9 cellular contexts compared by ENCODE assay signal in the genomic region with DNA sequence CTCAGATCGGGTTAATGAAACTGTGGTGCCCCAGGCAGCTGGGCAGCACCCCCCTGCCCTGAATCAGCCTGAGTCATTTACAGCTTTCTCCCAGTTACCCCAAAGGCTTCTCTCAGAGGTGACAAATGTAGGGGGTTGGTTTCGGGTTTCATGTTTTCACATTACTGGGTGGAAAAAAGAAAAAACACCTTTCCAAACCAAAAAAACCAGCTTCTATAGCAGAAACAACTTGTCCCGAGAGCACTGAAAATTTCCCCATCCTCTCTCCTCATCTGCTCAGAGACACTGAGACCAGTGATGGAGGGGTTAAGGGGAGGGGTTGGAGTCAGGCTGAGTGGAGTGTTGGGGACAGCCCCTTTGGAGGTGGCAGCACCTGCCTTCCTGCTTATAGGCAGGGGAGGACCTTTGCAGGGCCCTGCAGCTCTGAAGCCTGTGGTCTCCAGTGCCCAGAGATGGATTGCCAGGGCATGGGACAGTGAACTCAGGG. TPM values are rescaled to one million over a fixed set of nuclear protein-coding genes. Genes with fewer than 3 reads are reported as not detected.
DNase-seq lines count a peak whose midpoint lies in the region; ATAC-seq and TF ChIP-seq lines count a peak whose summit lies in the region.
"Had no signal": no experiment of that assay in that cellular context is flagged by ENCODE, and none has a peak within 500 bp of the region (broad histone marks: within the 10 kb centered on the region; RNA-seq: fewer than 3 reads in every experiment).

No MANE protein-coding gene starts in this region.

- H3K79me2 ChIP-seq in PC-3 (ENCODE audit: low read length): no peaks in the 10 kb centered on the region

- TF ChIP-seq EP300 in ovary (IDR thresholded peaks at IDR 0.05): no peak

- TF ChIP-seq CTCF in PC-3 (conservative IDR thresholded peaks at IDR 0.05; ENCODE audit: low read depth, low read length) (no peak), esophagus squamous epithelium (IDR thresholded peaks at IDR 0.05) (no peak), prostate gland (IDR thresholded peaks at IDR 0.05) (no peak), ovary (IDR thresholded peaks at IDR 0.05) (no peak), osteocyte (IDR thresholded peaks at IDR 0.05) (no peak)

- CTCF ChIA-PET in PC-3 (lab: Charles Lee): no interaction called here

- DNase-seq in NCI-H2029 (lab: John Stamatoyannopoulos, UW): peak; percentile 43
- no peak for DNase-seq in NCI-H2029 treated with DMSO at 0.1 percent for 48 hours (lab: John Stamatoyannopoulos, UW)
- DNase-seq in PC-3: peak; percentile 30
- no peak for DNase-seq in esophagus squamous epithelium (lab: John Stamatoyannopoulos, UW)
- DNase-seq in prostate gland (ENCODE audit: low spot score): no peak
- DNase-seq in ovary: no peak
- no peak for DNase-seq in osteocyte (ENCODE audit: extremely low spot score, unreplicated experiment)

- H3K4me3 ChIP-seq in PC-3 (ENCODE audit: low read length): no peak overlapping the region
- H3K4me3 ChIP-seq in esophagus squamous epithelium: peak overlapping the region in 3 of 4 donors; percentile 3 to 21 (median 3)
- H3K4me3 ChIP-seq in prostate gland: no peak overlapping the region
- H3K4me3 ChIP-seq in ovary: no peak overlapping the region

- H2AFZ ChIP-seq in PC-3 (ENCODE audit: low read length): no peak overlapping the region

- POLR2A ChIA-PET in PC-3 (lab: Charles Lee; ENCODE audit: unreplicated experiment): interaction anchor here (0.8 kb wide), 1 partner anchor 109 kb away, joined by 3 read pairs; no protein-coding TSS in a partner anchor

- no peaks in the 10 kb centered on the region for H3K27me3 ChIP-seq in PC-3 (ENCODE audit: low read length)
- H3K27me3 ChIP-seq in esophagus squamous epithelium: no peaks in the 10 kb centered on the region
- H3K27me3 ChIP-seq in prostate gland (replicated peaks; ENCODE audit: insufficient read depth): no peaks in the 10 kb centered on the region
- no peaks in the 10 kb centered on the region for H3K27me3 ChIP-seq in ovary

- no peaks in the 10 kb centered on the region for H3F3A ChIP-seq in PC-3 (ENCODE audit: low read length, unreplicated experiment)

- peaks cover 16% of the 10 kb centered on the region for H3K36me3 Mint-ChIP-seq in osteocyte (ENCODE audit: unreplicated experiment)

- TF ChIP-seq POLR2A in esophagus squamous epithelium (IDR thresholded peaks at IDR 0.05) (no peak), prostate gland (IDR thresholded peaks at IDR 0.05) (no peak), ovary (IDR thresholded peaks at IDR 0.05) (no peak)

- no TSS peak for BruUV-seq in PC-3 (replicated peaks; lab: Mats Ljungman, UMichigan)

- H3K4me3 Mint-ChIP-seq in osteocyte (ENCODE audit: unreplicated experiment): no peak overlapping the region

- H4K20me1 ChIP-seq in PC-3 (ENCODE audit: low read length): no peaks in the 10 kb centered on the region

- ATAC-seq in HG02571 (IDR thresholded peaks at IDR 0.05; ENCODE audit: unreplicated experiment): peak; percentile 75
- peak; percentile 13 for ATAC-seq in PC-3

- H3K27me3 Mint-ChIP-seq in osteocyte (ENCODE audit: unreplicated experiment): no peaks in the 10 kb centered on the region

- H3K4me2 ChIP-seq in PC-3 (ENCODE audit: low read length): no peak overlapping the region

- intact Hi-C loops in PC-3 (cut with micrococcal nuclease) (no loop called here), esophagus squamous epithelium (cut with DNase I) (no loop called here), prostate gland (cut with DNase I) (no loop called here), ovary (cut with DNase I) (loop anchor here in 1 of 4 donors (5.0 kb wide), 1 partner anchor 41 kb away; no protein-coding TSS in a partner anchor)

- no peak overlapping the region for H3K9ac ChIP-seq in PC-3 (ENCODE audit: low read length)

- H3K9me3 Mint-ChIP-seq in osteocyte (ENCODE audit: unreplicated experiment): no peaks in the 10 kb centered on the region

- no peak overlapping the region for H3K27ac ChIP-seq in PC-3 (ENCODE audit: low read length)
- H3K27ac ChIP-seq in esophagus squamous epithelium: peak overlapping the region; percentile 79 to 86 (median 84)
- peak overlapping the region in 1 of 2 donors; percentile 26 for H3K27ac ChIP-seq in prostate gland
- H3K27ac ChIP-seq in ovary: no peak overlapping the region

- 24 to 67% methylated on average over 1 to 3 of the region's 3 CpGs for WGBS in esophagus squamous epithelium, 2 donors
- WGBS in prostate gland: 55% methylated on average over 3 of the region's 3 CpGs
- WGBS in ovary, 3 donors: 56 to 72% (median 72%) methylated on average over 3 of the region's 3 CpGs

- H3K36me3 ChIP-seq in PC-3 (ENCODE audit: low read depth, low read length): peaks cover 20% of the 10 kb centered on the region
- peaks cover 3 to 35% (median 11%) of the 10 kb centered on the region in 3 donors for H3K36me3 ChIP-seq in esophagus squamous epithelium
- peaks cover 0 to 10% of the 10 kb centered on the region in 2 donors for H3K36me3 ChIP-seq in prostate gland
- no peaks in the 10 kb centered on the region for H3K36me3 ChIP-seq in ovary

- peaks cover 25% of the 10 kb centered on the region for H3K4me1 Mint-ChIP-seq in osteocyte (ENCODE audit: unreplicated experiment)

- H3K9me2 ChIP-seq in PC-3 (replicated peaks; ENCODE audit: low read length): no peaks in the 10 kb centered on the region

- H3K9me3 ChIP-seq in PC-3 (ENCODE audit: low read length) (no peaks in the 10 kb centered on the region), esophagus squamous epithelium (no peaks in the 10 kb centered on the region), prostate gland (no peaks in the 10 kb centered on the region), ovary (no peaks in the 10 kb centered on the region)

- no peak overlapping the region for H3K27ac Mint-ChIP-seq in osteocyte (ENCODE audit: unreplicated experiment)

- H3K4me1 ChIP-seq in PC-3 (ENCODE audit: insufficient read depth, low read length) (peaks cover 33% of the 10 kb centered on the region), esophagus squamous epithelium (peaks cover 45 to 72% (median 62%) of the 10 kb centered on the region in 3 donors), prostate gland (replicated peaks) (no peaks in the 10 kb centered on the region), ovary (ENCODE audit: insufficient read depth) (peaks cover 17% of the 10 kb centered on the region)

RNA-seq across cellular contexts. Expression of a gene that starts 15.6 kb away (rescaled TPM):
- total RNA-seq in PC-3 (2014; rRNA removed) (33.8 and 48.1 TPM in 2 replicates), esophagus squamous epithelium (10 to 100 TPM; 38.5 to 71.5 (median 54.5) TPM), prostate gland (10 to 100 TPM; 26.9 to 36.5 TPM), ovary (10 to 100 TPM; 17.4 to 38.5 (median 29.7) TPM), osteocyte (32.6 and 34.4 TPM in 2 replicates)
- 10 to 100 TPM; 20.9 to 35.1 TPM for polyA plus RNA-seq in ovary

RNA-seq across cellular contexts. Expression of a gene that starts 18.4 kb away (rescaled TPM):
- not detected in 2 replicates for total RNA-seq in PC-3 (2014; rRNA removed)
- 1 to 10 TPM; 2.1 to 4.5 (median 2.8) TPM for total RNA-seq in esophagus squamous epithelium
- 1 to 10 TPM in 1 of 2 donors, under 1 TPM in 1; 0.09 to 3.4 TPM for total RNA-seq in prostate gland
- total RNA-seq in ovary: under 1 TPM in 4 of 7 donors, not detected in 3; 0.10 to 0.53 (median 0.33) TPM
- under 1 TPM in 1 of 2 donors, not detected in 1; 0.04 TPM for polyA plus RNA-seq in ovary
- total RNA-seq in osteocyte: 1.5 and 1.8 TPM in 2 replicates
- total RNA-seq: liver had no signal
- polyA plus RNA-seq: liver had no signal

RNA-seq across cellular contexts. Expression of a gene that starts 22.8 kb away (rescaled TPM):
- total RNA-seq in PC-3 (2014; rRNA removed) (3.6 and 6.3 TPM in 2 replicates), esophagus squamous epithelium (10 to 100 TPM in 3 of 4 donors, 1 to 10 TPM in 1; 6.2 to 18.7 (median 12.4) TPM), prostate gland (10 to 100 TPM; 14.2 to 40.6 TPM), ovary (10 to 100 TPM; 19.4 to 63.3 (median 40.4) TPM), osteocyte (39.1 and 40.4 TPM in 2 replicates)
- polyA plus RNA-seq in ovary: 10 to 100 TPM; 13.9 to 28.8 TPM

RNA-seq across cellular contexts. Expression of a gene that starts 38.3 kb away (rescaled TPM):
- total RNA-seq in PC-3 (2014; rRNA removed) (103 and 142 TPM in 2 replicates), esophagus squamous epithelium (10 to 100 TPM; 33.9 to 49.7 (median 44.4) TPM), prostate gland (10 to 100 TPM; 55.8 to 68.0 TPM), ovary (10 to 100 TPM; 29.0 to 62.5 (median 44.3) TPM), osteocyte (51.4 and 55.3 TPM in 2 replicates)
- 100 to 1,000 TPM in 1 of 2 donors, 10 to 100 TPM in 1; 27.4 to 110 TPM for polyA plus RNA-seq in ovary

Comparison
In these comparisons a context has a peak if more than half of its experiments do, and no peak if none do; other contexts are left out.
1. DNase-seq: peak in NCI-H2029 (single experiment) and PC-3 (single experiment); none in NCI-H2029 treated with DMSO at 0.1 percent for 48 hours (single experiment), esophagus squamous epithelium (single experiment), prostate gland (single experiment), ovary (0 of 5) and osteocyte (single experiment).
2. H3K27ac ChIP-seq: peak in esophagus squamous epithelium (4 of 4); none in PC-3 (single experiment) and ovary (0 of 2).
3. H3K4me3 ChIP-seq: peak in esophagus squamous epithelium (3 of 4); none in PC-3 (single experiment), prostate gland (0 of 2) and ovary (single experiment).